8 cellular contexts compared by ENCODE assay signal in the genomic region with DNA sequence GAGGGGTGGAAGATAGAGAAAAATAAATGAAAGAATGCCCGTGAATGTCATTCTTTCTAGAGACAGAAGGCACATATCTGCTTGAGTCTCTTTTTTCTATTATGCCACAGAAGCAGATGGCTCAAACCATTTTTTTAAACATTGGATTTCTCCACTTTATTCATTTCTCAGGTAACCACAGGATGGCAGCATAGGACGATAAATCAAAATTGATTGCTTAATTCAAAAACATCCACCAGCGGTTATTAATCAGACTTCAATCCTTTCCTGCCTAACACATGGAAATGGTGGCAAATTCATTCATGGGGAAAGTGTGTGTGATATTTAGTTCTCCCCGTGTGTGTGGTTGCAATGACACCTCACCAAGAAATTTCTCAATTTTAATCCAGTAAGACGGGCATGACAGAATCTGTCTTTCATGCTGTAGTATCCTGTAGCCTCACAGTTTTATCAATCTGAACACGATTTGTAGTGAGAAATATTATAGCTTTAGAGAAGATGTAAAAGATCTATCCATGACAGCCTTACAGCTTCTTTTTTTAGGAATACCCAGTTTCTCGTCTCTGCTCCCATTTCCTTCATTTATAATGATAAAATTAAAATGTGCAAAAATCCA.
DNase-seq lines count a peak whose midpoint lies in the region; ATAC-seq, FAIRE-seq and TF ChIP-seq lines count a peak whose summit lies in the region.

No MANE protein-coding gene starts in this region.

- ATAC-seq in HG03520 (IDR thresholded peaks at IDR 0.05; ENCODE audit: unreplicated experiment): no peak
- no peak for ATAC-seq in HG03196 (IDR thresholded peaks at IDR 0.05; ENCODE audit: unreplicated experiment)

- intact Hi-C loops in activated T-helper 1 cell treated with anti-CD3 and anti-CD28 coated beads, Interleukin-12 subunit alpha, Interleukin-12 subunit beta, Interleukin-2, Interleukin-4 antibody, amounts not matched to agents 30 ng/mL and 10 ng/mL and 1 ng/mL, durations not matched to agents 14 hours and 24 hours and 36 hours (cut with micrococcal nuclease): no loop called here

- peak; percentile 92 for FAIRE-seq in islet of Langerhans (lab: Jason Lieb, UNC)

- no peaks in the 10 kb centered on the region for H3K4me1 Mint-ChIP-seq in activated T-helper 1 cell treated with anti-CD3 and anti-CD28 coated beads, Interleukin-12 subunit alpha, Interleukin-12 subunit beta, Interleukin-2, Interleukin-4 antibody, amounts not matched to agents 30 ng/mL and 10 ng/mL and 1 ng/mL, durations not matched to agents 14 hours and 24 hours and 36 hours (ENCODE audit: low read depth)

- no peak overlapping the region for H3K27ac Mint-ChIP-seq in activated T-helper 1 cell treated with anti-CD3 and anti-CD28 coated beads, Interleukin-12 subunit alpha, Interleukin-12 subunit beta, Interleukin-2, Interleukin-4 antibody, amounts not matched to agents 30 ng/mL and 10 ng/mL and 1 ng/mL, durations not matched to agents 14 hours and 24 hours and 36 hours

- no peaks in the 10 kb centered on the region for H3K27me3 Mint-ChIP-seq in activated T-helper 1 cell treated with anti-CD3 and anti-CD28 coated beads, Interleukin-12 subunit alpha, Interleukin-12 subunit beta, Interleukin-2, Interleukin-4 antibody, amounts not matched to agents 30 ng/mL and 10 ng/mL and 1 ng/mL, durations not matched to agents 14 hours and 24 hours and 36 hours (ENCODE audit: insufficient read depth)

- DNase-seq in COR-L47 (lab: John Stamatoyannopoulos, UW) (peak; percentile 56), SKM-1 (lab: John Stamatoyannopoulos, UW; ENCODE audit: unreplicated experiment) (peak; percentile 21)
- no peak for DNase-seq in activated T-helper 1 cell treated with anti-CD3 and anti-CD28 coated beads, Interleukin-12 subunit alpha, Interleukin-12 subunit beta, Interleukin-2, Interleukin-4 antibody, amounts not matched to agents 30 ng/mL and 10 ng/mL and 1 ng/mL, durations not matched to agents 14 hours and 24 hours and 36 hours (ENCODE audit: low spot score)
- DNase-seq in activated naive CD4-positive, alpha-beta T cell treated with anti-CD3 and anti-CD28 coated beads, Interleukin-2, amount 50 U/mL, for 16 hours: no peak

- peak; percentile 60; the same call in 1 of the 2 replicates for TF ChIP-seq CTCF in LNCAP (IDR thresholded peaks at IDR 0.05)

- H3K9me3 Mint-ChIP-seq in activated T-helper 1 cell treated with anti-CD3 and anti-CD28 coated beads, Interleukin-12 subunit alpha, Interleukin-12 subunit beta, Interleukin-2, Interleukin-4 antibody, amounts not matched to agents 30 ng/mL and 10 ng/mL and 1 ng/mL, durations not matched to agents 14 hours and 24 hours and 36 hours: no peaks in the 10 kb centered on the region

- no peak overlapping the region for H3K4me3 Mint-ChIP-seq in activated T-helper 1 cell treated with anti-CD3 and anti-CD28 coated beads, Interleukin-12 subunit alpha, Interleukin-12 subunit beta, Interleukin-2, Interleukin-4 antibody, amounts not matched to agents 30 ng/mL and 10 ng/mL and 1 ng/mL, durations not matched to agents 14 hours and 24 hours and 36 hours

- H3K36me3 Mint-ChIP-seq in activated T-helper 1 cell treated with anti-CD3 and anti-CD28 coated beads, Interleukin-12 subunit alpha, Interleukin-12 subunit beta, Interleukin-2, Interleukin-4 antibody, amounts not matched to agents 30 ng/mL and 10 ng/mL and 1 ng/mL, durations not matched to agents 14 hours and 24 hours and 36 hours (ENCODE audit: low read depth): no peaks in the 10 kb centered on the region

Comparison
In these comparisons a context has a peak if more than half of its experiments do, and no peak if none do; other contexts are left out.
1. DNase-seq: peak in COR-L47 (single experiment) and SKM-1 (single experiment); none in activated T-helper 1 cell treated with anti-CD3 and anti-CD28 coated beads, Interleukin-12 subunit alpha, Interleukin-12 subunit beta, Interleukin-2, Interleukin-4 antibody, amounts not matched to agents 30 ng/mL and 10 ng/mL and 1 ng/mL, durations not matched to agents 14 hours and 24 hours and 36 hours (single experiment) and activated naive CD4-positive, alpha-beta T cell treated with anti-CD3 and anti-CD28 coated beads, Interleukin-2, amount 50 U/mL, for 16 hours (single experiment).